In genomic region chr15:31327674-31328424, GRCh38 we compare ENCODE assay signal across 8 cellular contexts. TPM values are rescaled to one million over a fixed set of nuclear protein-coding genes. Genes with fewer than 3 reads are reported as not detected.
DNase-seq lines count a peak whose midpoint lies in the region; ATAC-seq and TF ChIP-seq lines count a peak whose summit lies in the region.

No MANE protein-coding gene starts in this region.

- H3K9me3 ChIP-seq in MM.1S (replicated peaks; ENCODE audit: insufficient read depth, low read length), result no peaks in the 10 kb centered on the region
- no peaks in the 10 kb centered on the region for H3K9me3 ChIP-seq in right lobe of liver

- peaks cover 21% of the 10 kb centered on the region for H3F3A ChIP-seq in MM.1S (ENCODE audit: insufficient read depth, low read length)

- peaks cover 22% of the 10 kb centered on the region; the same call in 1 of the 2 replicates for H4K20me1 ChIP-seq in MM.1S (ENCODE audit: insufficient read depth, low read length)

- peak; percentile 23 to 44 (median 30) for ATAC-seq in right lobe of liver

- TF ChIP-seq CTCF in MM.1S (IDR thresholded peaks at IDR 0.05; ENCODE audit: low read length) (no peak), coronary artery (IDR thresholded peaks at IDR 0.05) (no peak), right lobe of liver (IDR thresholded peaks at IDR 0.05) (no peak)

- no peak overlapping the region for H2AFZ ChIP-seq in MM.1S (ENCODE audit: low read length)

- intact Hi-C loops in right lobe of liver (cut with DNase I), result loop anchor here in 1 of 2 donors (10.0 kb wide), 1 partner anchor 113 kb away; no protein-coding TSS in a partner anchor

- no peaks in the 10 kb centered on the region for H3K36me3 ChIP-seq in MM.1S (replicated peaks; ENCODE audit: insufficient read depth, low read length)
- no peaks in the 10 kb centered on the region for H3K36me3 ChIP-seq in right lobe of liver

- H3K9me2 ChIP-seq in MM.1S (replicated peaks; ENCODE audit: insufficient read depth, low read length), result no peaks in the 10 kb centered on the region

- H3K4me1 ChIP-seq in MM.1S (ENCODE audit: low read length), result peaks cover 41% of the 10 kb centered on the region
- H3K4me1 ChIP-seq in right lobe of liver, result peaks cover 0 to 45% (median 20%) of the 10 kb centered on the region in 4 donors

- H3K79me2 ChIP-seq in MM.1S (ENCODE audit: low read length), result peaks cover 60% of the 10 kb centered on the region

- peak overlapping the region; percentile 97 for H3K4me2 ChIP-seq in MM.1S (ENCODE audit: low read depth, low read length)

- peak; percentile 55 for TF ChIP-seq POLR2A in right lobe of liver (IDR thresholded peaks at IDR 0.05)

- H3K4me3 ChIP-seq in MM.1S (ENCODE audit: low read length), result peak overlapping the region; percentile 70
- peak overlapping the region; percentile 92 for H3K4me3 ChIP-seq in coronary artery
- peak overlapping the region; percentile 75 to 94 (median 80) for H3K4me3 ChIP-seq in right lobe of liver

- H3K27me3 ChIP-seq in MM.1S (replicated peaks; ENCODE audit: insufficient read depth, low read length) (no peaks in the 10 kb centered on the region), right lobe of liver (no peaks in the 10 kb centered on the region)

- WGBS in right lobe of liver (ENCODE audit: insufficient coverage, low coverage, low lambda C conversion rate, missing lambda C conversion rate), result 0% methylated on average over 12 of the region's 107 CpGs

- H3K27ac ChIP-seq in MM.1S (ENCODE audit: low read length), result peak overlapping the region; percentile 84
- peak overlapping the region; percentile 97 to 99 for H3K27ac ChIP-seq in coronary artery
- peak overlapping the region; percentile 89 to 92 (median 90) for H3K27ac ChIP-seq in right lobe of liver

- DNase-seq in DMS79 treated with DMSO at 0.1 percent for 48 hours (lab: John Stamatoyannopoulos, UW) (peak; percentile 20), DMS79 (lab: John Stamatoyannopoulos, UW) (no peak), MM.1S (peak; percentile 75), coronary artery (ENCODE audit: low spot score) (peak; percentile 83), right lobe of liver (peak; percentile 79 to 88 (median 84)), NCI-H2107 (lab: John Stamatoyannopoulos, UW) (no peak)
- DNase-seq in activated CD4-positive, alpha-beta T cell treated with anti-CD3 and anti-CD28 coated beads for 1 hour, result peak; percentile 69
- DNase-seq in stimulated activated CD4-positive, alpha-beta T cell treated with anti-CD3 and anti-CD28 coated beads, TNF-alpha, amount 100 ng/mL, for 4 hours (ENCODE audit: low read depth in 3 of 3), result peak; percentile 60 to 73 (median 70)

- peak overlapping the region; percentile 77 for H3K9ac ChIP-seq in MM.1S (ENCODE audit: low read length)

RNA-seq across cellular contexts. Expression of gene KLF13, which starts 1.2 kb away (rescaled TPM):
- total RNA-seq in right lobe of liver, result 10 to 100 TPM; 22.7 to 66.2 (median 28.5) TPM

Comparison
In these comparisons a context has a peak if more than half of its experiments do, and no peak if none do; other contexts are left out.
1. DNase-seq: peak in DMS79 treated with DMSO at 0.1 percent for 48 hours (single experiment), MM.1S (single experiment), activated CD4-positive, alpha-beta T cell treated with anti-CD3 and anti-CD28 coated beads for 1 hour (single experiment), coronary artery (single experiment), right lobe of liver (3 of 3) and stimulated activated CD4-positive, alpha-beta T cell treated with anti-CD3 and anti-CD28 coated beads, TNF-alpha, amount 100 ng/mL, for 4 hours (3 of 3); none in DMS79 (single experiment) and NCI-H2107 (single experiment).
2. Peak in every context shown above with its lines, with median percentiles within 50 percentile points of each other: H3K27ac ChIP-seq and H3K4me3 ChIP-seq.